8 cellular contexts compared by ENCODE assay signal in the genomic region with DNA sequence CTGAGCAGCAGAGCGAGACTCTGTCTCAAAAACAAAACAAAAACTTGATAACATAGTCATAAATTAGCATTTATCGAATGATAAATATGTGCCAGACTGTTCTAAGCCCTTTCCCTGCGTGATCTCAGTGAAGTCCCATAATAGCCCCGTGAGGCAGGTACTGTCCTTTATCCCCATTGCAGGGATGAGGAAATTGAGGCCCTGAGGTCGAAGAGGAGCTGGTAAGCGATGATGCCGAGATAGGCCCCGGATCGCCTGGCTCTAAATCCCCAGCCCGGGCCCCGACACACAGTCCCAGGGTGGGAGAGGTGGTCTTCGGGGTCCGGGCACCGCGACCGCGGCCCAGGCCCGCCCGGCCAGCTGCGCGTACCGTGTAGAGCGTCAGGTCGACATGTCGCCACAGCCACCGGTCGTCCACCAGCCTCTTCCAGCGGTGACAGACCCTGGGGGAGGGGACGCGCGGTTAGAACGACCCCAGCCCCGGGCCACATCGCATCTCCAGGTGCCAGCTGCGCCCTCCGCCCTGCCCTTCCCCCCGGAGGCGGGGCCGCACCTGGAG. TPM values are rescaled to one million over a fixed set of nuclear protein-coding genes. Genes with fewer than 3 reads are reported as not detected.
DNase-seq lines count a peak whose midpoint lies in the region.

No MANE protein-coding gene starts in this region.

- in situ Hi-C loops in G401 (cut with HindIII; ENCODE audit: low sequenced_read_pairs) = no loop called here

- H3K27ac ChIP-seq in substantia nigra (ENCODE audit: low read depth, low read length, poor library complexity, severe bottlenecking) = peak overlapping the region; percentile 96

- peak overlapping the region; percentile 91 for H3K4me3 Mint-ChIP-seq in T-helper 2 cell treated with Interferon-gamma antibody and Interleukin-4, amounts not matched to agents 5 μg/mL and 100 μg/mL, for 36 hours
- H3K4me3 Mint-ChIP-seq in activated naive CD8-positive, alpha-beta T cell = peak overlapping the region; percentile 89

- peaks cover 13% of the 10 kb centered on the region for H3K4me1 Mint-ChIP-seq in T-helper 2 cell treated with Interferon-gamma antibody and Interleukin-4, amounts not matched to agents 5 μg/mL and 100 μg/mL, for 36 hours (ENCODE audit: low read depth)
- peaks cover 28% of the 10 kb centered on the region for H3K4me1 Mint-ChIP-seq in activated naive CD8-positive, alpha-beta T cell (ENCODE audit: low read depth)

- peaks cover 18% of the 10 kb centered on the region for H3K9me3 Mint-ChIP-seq in T-helper 2 cell treated with Interferon-gamma antibody and Interleukin-4, amounts not matched to agents 5 μg/mL and 100 μg/mL, for 36 hours
- no peaks in the 10 kb centered on the region for H3K9me3 Mint-ChIP-seq in activated naive CD8-positive, alpha-beta T cell (ENCODE audit: low read depth)

- H3K36me3 Mint-ChIP-seq in T-helper 2 cell treated with Interferon-gamma antibody and Interleukin-4, amounts not matched to agents 5 μg/mL and 100 μg/mL, for 36 hours (ENCODE audit: low read depth) = peaks cover 29% of the 10 kb centered on the region
- H3K36me3 Mint-ChIP-seq in activated naive CD8-positive, alpha-beta T cell = peaks cover 11% of the 10 kb centered on the region

- H3K9me3 ChIP-seq in iPS-18c (ENCODE audit: control insufficient read depth, insufficient read depth, low read length) = no peaks in the 10 kb centered on the region

- peak overlapping the region; percentile 99 for H3K4me3 ChIP-seq in iPS-18c (ENCODE audit: insufficient read depth, low read depth, low read length)

- H3K27me3 Mint-ChIP-seq in T-helper 2 cell treated with Interferon-gamma antibody and Interleukin-4, amounts not matched to agents 5 μg/mL and 100 μg/mL, for 36 hours (ENCODE audit: low read depth) = no peaks in the 10 kb centered on the region
- no peaks in the 10 kb centered on the region for H3K27me3 Mint-ChIP-seq in activated naive CD8-positive, alpha-beta T cell

- no peak for DNase-seq in T-helper 2 cell treated with Interferon-gamma antibody and Interleukin-4, amounts not matched to agents 5 μg/mL and 100 μg/mL, for 36 hours (ENCODE audit: low spot score)
- no peak for DNase-seq in T-helper 2 cell
- DNase-seq in substantia nigra (lab: John Stamatoyannopoulos, UW) = peak in 1 of 49 donors; percentile 51
- DNase-seq in DMS79 treated with DMSO at 0.1 percent for 48 hours (lab: John Stamatoyannopoulos, UW) = no peak
- DNase-seq in G401 (ENCODE audit: low spot score) = no peak
- no peak for DNase-seq in RPMI8226

- H3K27ac Mint-ChIP-seq in T-helper 2 cell treated with Interferon-gamma antibody and Interleukin-4, amounts not matched to agents 5 μg/mL and 100 μg/mL, for 36 hours = peak overlapping the region; percentile 92
- H3K27ac Mint-ChIP-seq in activated naive CD8-positive, alpha-beta T cell = peak overlapping the region; percentile 83

RNA-seq across cellular contexts. Expression of a gene that starts 0.6 kb away (rescaled TPM):
- 23.4 and 32.4 TPM in 2 replicates for total RNA-seq in G401 (2014; rRNA removed; shearing (Covaris generic))

RNA-seq across cellular contexts. Expression of a gene that starts 9.5 kb away (rescaled TPM):
- total RNA-seq in G401 (2014; rRNA removed; shearing (Covaris generic)) = 338 and 361 TPM in 2 replicates

RNA-seq across cellular contexts. Expression of a gene that starts 16.9 kb away (rescaled TPM):
- 222 and 282 TPM in 2 replicates for total RNA-seq in G401 (2014; rRNA removed; shearing (Covaris generic))

RNA-seq across cellular contexts. Expression of a gene that starts 49.7 kb away (rescaled TPM):
- total RNA-seq in G401 (2014; rRNA removed; shearing (Covaris generic)) = 6.2 and 12.6 TPM in 2 replicates
